ENCODE assay signal across 24 cellular contexts in the genomic region with DNA sequence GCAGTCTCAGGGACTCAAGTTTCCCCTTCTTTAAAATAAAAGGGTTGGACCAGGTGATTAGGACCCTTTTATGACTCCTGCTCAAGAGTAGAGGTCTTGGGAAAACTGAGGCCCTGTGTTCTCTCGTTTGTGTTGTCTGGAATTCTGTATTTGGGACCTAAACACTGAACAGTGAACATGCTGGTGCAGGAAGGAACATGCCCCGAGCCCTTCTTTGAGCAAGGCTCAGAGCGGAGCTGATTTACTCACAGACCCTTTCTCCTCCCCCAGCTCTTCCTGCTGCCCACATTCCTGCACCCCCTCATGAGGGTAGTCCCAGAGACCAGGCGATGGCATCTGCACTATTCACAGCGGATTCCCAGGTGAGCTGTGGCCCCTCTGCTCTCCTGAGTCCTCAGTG. TPM values are rescaled to one million over a fixed set of nuclear protein-coding genes. Genes with fewer than 3 reads are reported as not detected.
"Had no signal": no experiment of that assay in that cellular context is flagged by ENCODE, and none has a peak within 500 bp of the region (broad histone marks: within the 10 kb centered on the region; RNA-seq: fewer than 3 reads in every experiment).

No MANE protein-coding gene starts in this region.

- FAIRE-seq: frontal cortex, islet of Langerhans, pancreas had no signal

- H3K4me1 ChIP-seq: left ventricle myocardium inferior, pancreas, prostate gland had no signal

- H3K4me3 ChIP-seq: esophagus squamous epithelium, left ventricle myocardium inferior, pancreas, prostate gland, skin epidermis, thoracic aorta had no signal

- ATAC-seq: pancreas, sciatic nerve, SK-N-SH treated with all-trans-retinoic acid at 6 μM for 48 hours, T-helper 17 cell had no signal

- DNase-seq: activated effector memory CD4-positive, alpha-beta T cell treated with anti-CD3 and anti-CD28 coated beads, Interleukin-2, amount 50 U/mL, for 16 hours; caudate nucleus; cortex of kidney; esophagus squamous epithelium; left ventricle myocardium inferior; naive B cell; nucleus accumbens; pancreas; retina; stimulated activated CD4-positive, alpha-beta T cell treated with anti-CD3 and anti-CD28 coated beads, Interleukin-12 subunit alpha, Interleukin-12 subunit beta, amount 100 ng/mL, for 4 hours; stimulated activated CD4-positive, alpha-beta T cell treated with anti-CD3 and anti-CD28 coated beads, Interleukin-4, amount 100 ng/mL, for 1 hour; T-helper 17 cell; T1000; trophoblast cell had no signal

- H3K27me3 ChIP-seq: esophagus squamous epithelium, pancreas had no signal

- H3K27ac ChIP-seq: esophagus squamous epithelium, left ventricle myocardium inferior, pancreas, skin epidermis, thoracic aorta had no signal

- H3K9me3 ChIP-seq: esophagus squamous epithelium, left ventricle myocardium inferior, pancreas, prostate gland, thoracic aorta had no signal

RNA-seq across cellular contexts. Expression of a gene that starts 53.8 kb away (rescaled TPM):
- total RNA-seq: chondrocyte, frontal cortex, lung microvascular endothelial cell, neural crest cell, T-helper 17 cell had no signal
